ENCODE assay signal across 15 cellular contexts in genomic region chr19:1394252-1395193, GRCh38. TPM values are rescaled to one million over a fixed set of nuclear protein-coding genes. Genes with fewer than 3 reads are reported as not detected.
DNase-seq lines count a peak whose midpoint lies in the region; ATAC-seq and TF ChIP-seq lines count a peak whose summit lies in the region.
"Had no signal": no experiment of that assay in that cellular context is flagged by ENCODE, and none has a peak within 500 bp of the region (broad histone marks: within the 10 kb centered on the region; RNA-seq: fewer than 3 reads in every experiment).

No MANE protein-coding gene starts in this region.

- WGBS in mammary epithelial cell (ENCODE audit: low coverage, missing lambda C conversion rate), result 52% methylated on average over 8 of the region's 43 CpGs

- no peak overlapping the region for H3K4me2 ChIP-seq in mammary epithelial cell (ENCODE audit: insufficient read depth, low read depth, low read length)

- H3K4me1 Mint-ChIP-seq in stimulated activated memory B cell treated with anti-CD40 and anti-IgM and Interleukin-4, amounts not matched to agents 10 μg/mL and 1 μg/mL and 100 μg/mL, for 72 hours, result peaks cover 4% of the 10 kb centered on the region
- H3K4me1 Mint-ChIP-seq in nephron progenitor cell, result no peaks in the 10 kb centered on the region

- H3K4me3 ChIP-seq in breast epithelium (peak overlapping the region in 2 of 3 donors; percentile 8 to 19), mammary epithelial cell (replicated peaks in 1 of 3; ENCODE audit: insufficient read depth in 1 of 3, low read depth in 2 of 3, low read length in 3 of 3) (no peak overlapping the region)

- H3K4me1 ChIP-seq in breast epithelium, result no peaks in the 10 kb centered on the region
- peaks cover 17% of the 10 kb centered on the region for H3K4me1 ChIP-seq in mammary epithelial cell (ENCODE audit: insufficient read depth, low read length)

- no TSS peak for BruUV-seq in mammary epithelial cell (replicated peaks; lab: Mats Ljungman, UMichigan)

- DNase-seq in breast epithelium (ENCODE audit: low spot score in 2 of 2) (no peak), mammary epithelial cell (no peak), SK-N-DZ (ENCODE audit: low spot score) (peak; percentile 61), globus pallidus (ENCODE audit: low spot score) (peak; percentile 75), mesenteric fat pad (ENCODE audit: low spot score) (no peak), nephron progenitor cell (no peak)
- DNase-seq: effector CD4-positive, alpha-beta T cell; mesenchymal stem cell; NCI-H146; NCI-H774; SHP77; stimulated activated naive CD4-positive, alpha-beta T cell treated with Interleukin-2 at 50 U/mL for 16 hours had no signal

- no peak overlapping the region for H3K27ac Mint-ChIP-seq in stimulated activated memory B cell treated with anti-CD40 and anti-IgM and Interleukin-4, amounts not matched to agents 10 μg/mL and 1 μg/mL and 100 μg/mL, for 72 hours
- no peak overlapping the region for H3K27ac Mint-ChIP-seq in nephron progenitor cell

- intact Hi-C loops in breast epithelium (cut with DNase I; ENCODE audit: low total_unique reads), result no loop called here
- intact Hi-C loops in mammary epithelial cell (cut with micrococcal nuclease), result no loop called here

- H3K27me3 Mint-ChIP-seq in stimulated activated memory B cell treated with anti-CD40 and anti-IgM and Interleukin-4, amounts not matched to agents 10 μg/mL and 1 μg/mL and 100 μg/mL, for 72 hours, result no peaks in the 10 kb centered on the region
- H3K27me3 Mint-ChIP-seq in nephron progenitor cell (ENCODE audit: low read depth, poor library complexity), result peaks cover 3% of the 10 kb centered on the region

- H4K20me1 ChIP-seq in mammary epithelial cell (ENCODE audit: insufficient read depth, low read length), result peaks cover 2% of the 10 kb centered on the region

- H3K79me2 ChIP-seq in mammary epithelial cell (ENCODE audit: insufficient read depth, low read length), result no peaks in the 10 kb centered on the region

- CTCF ChIA-PET in mammary epithelial cell (lab: Charles Lee; ENCODE audit: low non-redundant PET), result no interaction called here

- in situ Hi-C loops in mammary epithelial cell (cut with MboI; ENCODE audit: low sequenced_read_pairs in 2 of 2), result no loop called here

- H3K4me3 Mint-ChIP-seq in stimulated activated memory B cell treated with anti-CD40 and anti-IgM and Interleukin-4, amounts not matched to agents 10 μg/mL and 1 μg/mL and 100 μg/mL, for 72 hours, result no peak overlapping the region
- H3K4me3 Mint-ChIP-seq in nephron progenitor cell, result no peak overlapping the region

- peak; percentile 50 for ATAC-seq in stimulated activated memory B cell treated with anti-CD40 and anti-IgM and Interleukin-4, amounts not matched to agents 10 μg/mL and 1 μg/mL and 100 μg/mL, for 72 hours
- ATAC-seq in HG02870 (IDR thresholded peaks at IDR 0.05; ENCODE audit: unreplicated experiment), result no peak

- H2AFZ ChIP-seq in mammary epithelial cell (ENCODE audit: low read depth, low read length), result no peak overlapping the region

- H3K9ac ChIP-seq in mammary epithelial cell (ENCODE audit: insufficient read depth, low read length), result no peak overlapping the region

- H3K9me3 Mint-ChIP-seq in stimulated activated memory B cell treated with anti-CD40 and anti-IgM and Interleukin-4, amounts not matched to agents 10 μg/mL and 1 μg/mL and 100 μg/mL, for 72 hours, result no peaks in the 10 kb centered on the region
- H3K9me3 Mint-ChIP-seq in nephron progenitor cell, result no peaks in the 10 kb centered on the region

- dilution Hi-C loops in mammary epithelial cell (cut with HindIII; ENCODE audit: low sequenced_read_pairs), result no loop called here

- H3K27ac ChIP-seq in breast epithelium, result no peak overlapping the region
- H3K27ac ChIP-seq in mammary epithelial cell (ENCODE audit: insufficient read depth, low read depth, low read length), result no peak overlapping the region
- H3K27ac ChIP-seq: neutrophil had no signal

- H3K36me3 Mint-ChIP-seq in stimulated activated memory B cell treated with anti-CD40 and anti-IgM and Interleukin-4, amounts not matched to agents 10 μg/mL and 1 μg/mL and 100 μg/mL, for 72 hours, result peaks cover 38% of the 10 kb centered on the region
- peaks cover 24% of the 10 kb centered on the region for H3K36me3 Mint-ChIP-seq in nephron progenitor cell (ENCODE audit: low read depth)

- no peak for TF ChIP-seq CTCF in breast epithelium (IDR thresholded peaks at IDR 0.05)
- no peak for TF ChIP-seq CTCF in mammary epithelial cell (conservative IDR thresholded peaks at IDR 0.05 in 1 of 2, IDR thresholded peaks at IDR 0.05 in 1 of 2; ENCODE audit: extremely low read depth in 1 of 2, insufficient read depth in 1 of 2, low read depth in 1 of 2, low read length in 2 of 2)
- no peak for TF ChIP-seq CTCF in nephron progenitor cell (IDR thresholded peaks at IDR 0.05)

- H3K9me3 ChIP-seq in breast epithelium, result no peaks in the 10 kb centered on the region
- H3K9me3 ChIP-seq in mammary epithelial cell (replicated peaks; ENCODE audit: insufficient read depth, low read length), result no peaks in the 10 kb centered on the region
- H3K9me3 ChIP-seq: neutrophil had no signal

- H3K36me3 ChIP-seq in breast epithelium (peaks cover 6% of the 10 kb centered on the region), mammary epithelial cell (ENCODE audit: insufficient read depth, low read length) (peaks cover 4% of the 10 kb centered on the region)

- no peak for TF ChIP-seq POLR2A in breast epithelium (IDR thresholded peaks at IDR 0.05)

- H3K27me3 ChIP-seq in breast epithelium, result no peaks in the 10 kb centered on the region
- H3K27me3 ChIP-seq in mammary epithelial cell (ENCODE audit: insufficient read depth, low read length), result no peaks in the 10 kb centered on the region

RNA-seq across cellular contexts. Expression of gene GAMT, which starts 6.8 kb away (rescaled TPM):
- total RNA-seq in breast epithelium, result 10 to 100 TPM; 23.6 to 40.0 (median 30.3) TPM
- total RNA-seq in mammary epithelial cell, result 10 to 100 TPM in 1 of 2 donors, 1 to 10 TPM in 1; 4.2 to 19.5 TPM
- 8.0 TPM for polyA plus RNA-seq in mammary epithelial cell
- not detected for polyA minus RNA-seq in mammary epithelial cell
- 103 and 115 TPM in 2 replicates for polyA plus RNA-seq in SK-N-DZ (2014; cell fraction: cytosol; rRNA removed)
- polyA plus RNA-seq in SK-N-DZ (2014; cell fraction: nucleus; rRNA removed), result 76.5 and 79.9 TPM in 2 replicates
- total RNA-seq in mesenteric fat pad, result 8.4 TPM

RNA-seq across cellular contexts. Expression of gene NDUFS7, which starts 10.8 kb away (rescaled TPM):
- 100 to 1,000 TPM in 1 of 3 donors, 10 to 100 TPM in 2; 67.5 to 122 (median 67.5) TPM for total RNA-seq in breast epithelium
- 10 to 100 TPM; 34.3 to 73.6 TPM for total RNA-seq in mammary epithelial cell
- 61.1 TPM for polyA plus RNA-seq in mammary epithelial cell
- 11.9 TPM for polyA minus RNA-seq in mammary epithelial cell
- polyA plus RNA-seq in SK-N-DZ (2014; cell fraction: cytosol; rRNA removed), result 265 and 282 TPM in 2 replicates
- 151 and 255 TPM in 2 replicates for polyA plus RNA-seq in SK-N-DZ (2014; cell fraction: nucleus; rRNA removed)
- 75.3 TPM for total RNA-seq in mesenteric fat pad

RNA-seq across cellular contexts. Expression of gene DAZAP1, which starts 12.9 kb away (rescaled TPM):
- 10 to 100 TPM; 35.8 to 50.9 (median 48.8) TPM for total RNA-seq in breast epithelium
- 100 to 1,000 TPM in 1 of 2 donors, 10 to 100 TPM in 1; 32.8 to 163 TPM for total RNA-seq in mammary epithelial cell
- 56.3 TPM for polyA plus RNA-seq in mammary epithelial cell
- polyA minus RNA-seq in mammary epithelial cell, result 238 TPM
- polyA plus RNA-seq in SK-N-DZ (2014; cell fraction: cytosol; rRNA removed), result 169 and 201 TPM in 2 replicates
- polyA plus RNA-seq in SK-N-DZ (2014; cell fraction: nucleus; rRNA removed), result 133 and 197 TPM in 2 replicates
- 110 TPM for total RNA-seq in mesenteric fat pad

RNA-seq across cellular contexts. Expression of gene RPS15, which starts 43.7 kb away (rescaled TPM):
- total RNA-seq in breast epithelium (1,000 to 10,000 TPM; 2,978 to 3,238 (median 2,982) TPM), mammary epithelial cell (100 to 1,000 TPM; 318 to 950 TPM), mesenteric fat pad (909 TPM)
- polyA plus RNA-seq in mammary epithelial cell, result 2,121 TPM
- polyA minus RNA-seq in mammary epithelial cell, result 372 TPM
- 4,048 and 6,099 TPM in 2 replicates for polyA plus RNA-seq in SK-N-DZ (2014; cell fraction: cytosol; rRNA removed)
- polyA plus RNA-seq in SK-N-DZ (2014; cell fraction: nucleus; rRNA removed), result 3,447 and 8,602 TPM in 2 replicates

RNA-seq across cellular contexts. Expression of gene APC2, which starts 55.4 kb away (rescaled TPM):
- total RNA-seq in breast epithelium, result under 1 TPM; under 0.01 to 0.29 (median 0.16) TPM
- total RNA-seq in mammary epithelial cell, result under 1 TPM; under 0.01 to 0.19 TPM
- polyA plus RNA-seq in mammary epithelial cell, result 0.08 TPM
- not detected for polyA minus RNA-seq in mammary epithelial cell
- 17.3 and 18.1 TPM in 2 replicates for polyA plus RNA-seq in SK-N-DZ (2014; cell fraction: cytosol; rRNA removed)
- polyA plus RNA-seq in SK-N-DZ (2014; cell fraction: nucleus; rRNA removed), result 27.4 and 32.2 TPM in 2 replicates
- total RNA-seq in mesenteric fat pad, result 0.10 TPM

Comparison
In these comparisons a context has a peak if more than half of its experiments do, and no peak if none do; other contexts are left out.
1. H3K4me3 ChIP-seq: peak in breast epithelium (2 of 3); none in mammary epithelial cell (0 of 3).
2. DNase-seq: peak in SK-N-DZ (single experiment) and globus pallidus (single experiment); none in breast epithelium (0 of 2), mammary epithelial cell (single experiment), mesenteric fat pad (single experiment) and nephron progenitor cell (single experiment).